Comparison of ENCODE assay signal across 14 cellular contexts in genomic region chr15:71512281-71513016, GRCh38.
A peak's percentile ranks its signal among the peaks of the same experiment; 100 is the strongest.
DNase-seq lines count a peak whose midpoint lies in the region; FAIRE-seq and TF ChIP-seq lines count a peak whose summit lies in the region.
"Had no signal": no experiment of that assay in that cellular context is flagged by ENCODE, and none has a peak within 500 bp of the region (broad histone marks: within the 10 kb centered on the region; RNA-seq: fewer than 3 reads in every experiment).

No MANE protein-coding gene starts in this region.

- no peak for FAIRE-seq in HTR-8/SVneo (lab: Jason Lieb, UNC)

- H3K4me2 ChIP-seq in hepatocyte = peak overlapping the region; percentile 48

- H2AFZ ChIP-seq in hepatocyte = no peak overlapping the region

- peak overlapping the region; percentile 4 for H3K27ac ChIP-seq in hepatocyte

- H4K20me1 ChIP-seq in hepatocyte (ENCODE audit: insufficient read depth, poor library complexity, severe bottlenecking) = no peaks in the 10 kb centered on the region

- H3K9me2 ChIP-seq in hepatocyte (replicated peaks; ENCODE audit: insufficient read depth) = no peaks in the 10 kb centered on the region

- H3K9me3 ChIP-seq in hepatocyte (ENCODE audit: low read depth) = no peaks in the 10 kb centered on the region

- peak; percentile 12 for DNase-seq in HuH-7 (ENCODE audit: low spot score)
- peak; percentile 78 for DNase-seq in NCI-H2227 treated with DMSO at 0.1 percent for 48 hours (lab: John Stamatoyannopoulos, UW)
- DNase-seq in hepatocyte (ENCODE audit: low spot score) = peak; percentile 27
- peak; percentile 7 for DNase-seq in retina
- DNase-seq in HTR-8/SVneo (ENCODE audit: insufficient read length, low spot score) = no peak
- no peak for DNase-seq in iPS-NIHi11 (ENCODE audit: low spot score)
- DNase-seq in SHP77 (lab: John Stamatoyannopoulos, UW) = no peak
- DNase-seq: activated B cell treated with CpG ODN at 0.5 μM for 24 hours; activated CD8-positive, alpha-beta memory T cell treated with anti-CD3 and anti-CD28 coated beads for 24 hours; activated effector memory CD4-positive, alpha-beta T cell treated with Interleukin-2 at 50 U/mL for 16 hours; anterior cingulate cortex; kidney glomerular epithelial cell; NCI-H1105 treated with DMSO at 0.1 percent for 48 hours; NCI-H774 had no signal

- peaks cover 17% of the 10 kb centered on the region for H3K4me1 ChIP-seq in hepatocyte (ENCODE audit: insufficient read depth)

- no peaks in the 10 kb centered on the region for H3K36me3 ChIP-seq in hepatocyte (replicated peaks; ENCODE audit: insufficient read depth, low read depth)

- WGBS in hepatocyte (ENCODE audit: low lambda C conversion rate, missing lambda C conversion rate) = 20% methylated on average over 11 of the region's 11 CpGs

- no peaks in the 10 kb centered on the region for H3K27me3 ChIP-seq in hepatocyte

- H3K79me2 ChIP-seq in hepatocyte = no peaks in the 10 kb centered on the region

- no peak overlapping the region for H3K4me3 ChIP-seq in hepatocyte

- no peak for TF ChIP-seq CTCF in hepatocyte (IDR thresholded peaks at IDR 0.05; ENCODE audit: poor library complexity)

Comparison
In these comparisons a context has a peak if more than half of its experiments do, and no peak if none do; other contexts are left out.
1. DNase-seq: peak in HuH-7 (single experiment), NCI-H2227 treated with DMSO at 0.1 percent for 48 hours (single experiment), hepatocyte (single experiment) and retina (single experiment); none in HTR-8/SVneo (single experiment), iPS-NIHi11 (single experiment) and SHP77 (0 of 2).